ENCODE assay signal across 27 cellular contexts in genomic region chr13:80718970-80719369, GRCh38.
"Had no signal": no experiment of that assay in that cellular context is flagged by ENCODE, and none has a peak within 500 bp of the region (broad histone marks: within the 10 kb centered on the region; RNA-seq: fewer than 3 reads in every experiment).

No MANE protein-coding gene starts in this region.

- FAIRE-seq: urothelium cell line had no signal

- ATAC-seq: stimulated activated effector memory CD8-positive, alpha-beta T cell treated with anti-CD3 and anti-CD28 coated beads, Interleukin-12 subunit alpha, Interleukin-12 subunit beta, amount 100 ng/mL, for 72 hours; stimulated activated memory B cell treated with anti-CD40 and anti-IgM and Interleukin-4, amounts not matched to agents 10 μg/mL and 1 μg/mL and 100 μg/mL, for 72 hours; stimulated activated naive B cell treated with anti-CD40 and anti-IgM and Interleukin-4, amounts not matched to agents 10 μg/mL and 1 μg/mL and 100 μg/mL, for 72 hours; stimulated activated naive CD8-positive, alpha-beta T cell treated with anti-CD3 and anti-CD28 coated beads, Interleukin-15, amount 100 ng/mL, for 72 hours; stimulated activated naive CD8-positive, alpha-beta T cell treated with anti-CD3 and anti-CD28 coated beads, Interleukin-15, Interleukin-2, amounts not matched to agents 100 U/mL and 50 U/mL, for 24 hours; upper lobe of right lung had no signal

- H3K27ac ChIP-seq: stomach, suprapubic skin, testis, thoracic aorta, thyroid gland, tibial artery, tibial nerve, transverse colon, upper lobe of left lung, upper lobe of right lung, uterus, vagina had no signal

- H3K9me3 ChIP-seq: stomach, suprapubic skin, testis, thoracic aorta, thyroid gland, tibial artery, tibial nerve, transverse colon, upper lobe of left lung, upper lobe of right lung, uterus, vagina had no signal

- H3K27me3 ChIP-seq: stomach, suprapubic skin, testis, thyroid gland, tibial artery, tibial nerve, transverse colon, upper lobe of left lung, upper lobe of right lung, uterus, vagina had no signal

- H3K36me3 ChIP-seq: stomach, suprapubic skin, thoracic aorta, thyroid gland, tibial artery, tibial nerve, transverse colon, upper lobe of left lung, upper lobe of right lung, uterus, vagina had no signal

- H3K4me3 ChIP-seq: stomach, suprapubic skin, testis, thoracic aorta, thyroid gland, tibial artery, tibial nerve, transverse colon, upper lobe of left lung, upper lobe of right lung, uterus, vagina had no signal

- H3K4me1 ChIP-seq: suprapubic skin, testis, thyroid gland, tibial artery, tibial nerve, transverse colon, upper lobe of right lung, uterus, vagina had no signal

- DNase-seq: stimulated activated CD4-positive, alpha-beta T cell treated with anti-CD3 and anti-CD28 coated beads, Interleukin-2, amount 100 ng/mL, for 48 hours; stimulated activated CD4-positive, alpha-beta T cell treated with anti-CD3 and anti-CD28 coated beads, Interleukin-4, amount 100 ng/mL, for 1 hour; stimulated activated CD4-positive, alpha-beta T cell treated with anti-CD3 and anti-CD28 coated beads, Interleukin-4, amount 100 ng/mL, for 24 hours; stimulated activated CD4-positive, alpha-beta T cell treated with anti-CD3 and anti-CD28 coated beads, Interleukin-4, amount 100 ng/mL, for 4 hours; stimulated activated CD8-positive, alpha-beta memory T cell treated with anti-CD3 and anti-CD28 coated beads, Interleukin-4, amount 100 ng/mL, for 48 hours; stimulated activated naive B cell treated with anti-CD40 and anti-IgM and Interleukin-4, amounts not matched to agents 10 μg/mL and 1 μg/mL and 100 μg/mL, for 72 hours; stimulated activated naive CD4-positive, alpha-beta T cell; stimulated activated naive CD4-positive, alpha-beta T cell treated with Interleukin-2 at 50 U/mL for 16 hours; stimulated activated naive CD8-positive, alpha-beta T cell treated with anti-CD3 and anti-CD28 coated beads, Interleukin-15, amount 100 ng/mL, for 72 hours; stimulated activated naive CD8-positive, alpha-beta T cell treated with anti-CD3 and anti-CD28 coated beads, Interleukin-15, Interleukin-2, amounts not matched to agents 100 U/mL and 50 U/mL, for 24 hours; stomach; substantia nigra; testis; thyroid gland; tibial artery; transverse colon; trophoblast cell; upper lobe of left lung; upper lobe of right lung; uterus had no signal
